Comparison of ENCODE assay signal across 8 cellular contexts in the genomic region with DNA sequence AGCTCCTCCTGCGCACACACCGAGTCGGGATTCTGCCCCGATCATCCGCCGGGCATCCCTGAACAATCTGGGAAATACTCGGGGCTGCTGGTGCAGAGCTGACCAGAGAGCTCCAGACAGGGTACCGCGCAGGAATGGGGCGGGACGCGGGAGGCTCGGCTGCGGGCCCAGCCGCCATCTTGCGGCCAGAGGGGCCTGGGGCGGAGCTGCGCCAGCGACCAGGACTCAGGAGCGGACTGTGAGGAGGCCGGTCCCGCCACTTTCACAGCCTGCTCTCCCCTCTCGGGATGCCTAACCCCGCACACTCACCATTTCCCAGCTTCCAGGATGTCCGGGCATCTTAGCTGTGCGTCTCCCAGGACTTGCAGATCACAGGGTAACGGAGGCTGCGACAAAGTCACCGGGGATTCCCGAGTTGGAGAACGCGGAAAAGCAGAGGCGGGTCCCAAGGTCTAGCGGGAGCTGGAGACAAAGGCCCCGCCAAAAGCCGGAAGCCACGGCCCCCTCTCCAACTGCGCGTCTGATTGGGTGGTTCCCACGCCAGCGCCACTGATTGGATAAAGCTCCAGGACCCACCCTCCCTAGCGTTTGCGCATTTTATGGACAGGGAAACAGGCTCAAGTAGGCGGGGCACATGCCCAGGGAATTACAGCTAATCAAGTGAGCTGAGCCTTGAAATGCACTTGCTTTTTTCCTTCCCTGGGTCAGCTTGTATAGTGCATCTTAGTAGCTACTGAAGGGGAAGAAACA. TPM values are rescaled to one million over a fixed set of nuclear protein-coding genes. Genes with fewer than 3 reads are reported as not detected.
DNase-seq lines count a peak whose midpoint lies in the region; ATAC-seq and TF ChIP-seq lines count a peak whose summit lies in the region.

No MANE protein-coding gene starts in this region.

- no peaks in the 10 kb centered on the region for H3K9me3 ChIP-seq in skeletal muscle tissue (ENCODE audit: control insufficient read depth in 3 of 3, low read length in 3 of 3)

- H3K27me3 Mint-ChIP-seq in WTC11 (ENCODE audit: low read depth), result peaks cover 21% of the 10 kb centered on the region

- TF ChIP-seq CTCF in GM10266 (IDR thresholded peaks at IDR 0.05; ENCODE audit: control insufficient read depth, insufficient read depth, low read depth, missing control alignments), result no peak
- no peak for TF ChIP-seq CTCF in WTC11 (IDR thresholded peaks at IDR 0.05)
- no peak for TF ChIP-seq CTCF in cardiac fibroblast (IDR thresholded peaks at IDR 0.05; ENCODE audit: low read depth, low read length)

- POLR2A ChIA-PET in WTC11 (lab: Charles Lee) (interaction anchor here (0.6 to 2.3 kb wide), 16 partner anchors 12 to 852 kb away, joined by 3 to 68 read pairs (median 4); a partner anchor contains a TSS), HEK293T (lab: Yijun Ruan, JAX) (interaction anchor here (0.9 to 1.1 kb wide), 3 partner anchors 16 to 85 kb away, joined by 3 to 8 read pairs (median 5); a partner anchor contains a TSS)

- peaks cover 23% of the 10 kb centered on the region for H3K4me1 Mint-ChIP-seq in WTC11

- peak overlapping the region; percentile 89 for H3K4me3 Mint-ChIP-seq in WTC11

- CTCF ChIA-PET in WTC11 (lab: Charles Lee), result interaction anchor here (0.6 to 2.2 kb wide), 7 partner anchors 13 to 368 kb away, joined by 3 to 13 read pairs (median 4); a partner anchor contains a TSS
- CTCF ChIA-PET in HEK293T (lab: Yijun Ruan, JAX), result no interaction called here

- peak overlapping the region; percentile 93; the same call in 1 of the 2 replicates for H3K27ac Mint-ChIP-seq in WTC11

- H3K27ac ChIP-seq in skeletal muscle tissue (ENCODE audit: low read depth, low read length), result peak overlapping the region; percentile 62

- no peaks in the 10 kb centered on the region for H3K27me3 ChIP-seq in skeletal muscle tissue (ENCODE audit: control insufficient read depth in 3 of 3, insufficient read depth in 3 of 3, low read length in 3 of 3)

- peak; percentile 97 for ATAC-seq in HG02678 (IDR thresholded peaks at IDR 0.05; ENCODE audit: unreplicated experiment)
- ATAC-seq in WTC11, result peak; percentile 98

- peaks cover 0 to 9% (median 8%) of the 10 kb centered on the region in 3 donors for H3K4me1 ChIP-seq in skeletal muscle tissue (ENCODE audit: control insufficient read depth in 3 of 3, insufficient read depth in 3 of 3, low read length in 3 of 3)

- H3K4me3 ChIP-seq in cardiac fibroblast (replicated peaks in 1 of 2; ENCODE audit: low read depth in 2 of 2, low read length in 2 of 2) (peak overlapping the region; percentile 90 to 97), skeletal muscle tissue (ENCODE audit: low read length in 3 of 3) (peak overlapping the region; percentile 91 to 97 (median 94))

- H3K9ac ChIP-seq in skeletal muscle tissue (ENCODE audit: low read depth in 1 of 3, low read length in 3 of 3), result peak overlapping the region; percentile 75 to 92 (median 79)

- peaks cover 53% of the 10 kb centered on the region for H3K36me3 Mint-ChIP-seq in WTC11

- DNase-seq in GM10266 (ENCODE audit: extremely low spot score) (peak; percentile 48), NCI-H1930 (lab: John Stamatoyannopoulos, UW) (peak; percentile 86), WTC11 (ENCODE audit: low spot score) (peak; percentile 95), cardiac fibroblast (ENCODE audit: low read depth in 2 of 2) (peak; percentile 94 to 96), iPS-NIHi11 (ENCODE audit: low spot score) (peak; percentile 94), HEK293T (ENCODE audit: extremely low spot score) (no peak)

- peaks cover 0 to 3% (median 0%) of the 10 kb centered on the region in 3 donors for H3K36me3 ChIP-seq in skeletal muscle tissue (ENCODE audit: control insufficient read depth in 3 of 3, insufficient read depth in 3 of 3, low read length in 3 of 3)

- H3K9me3 Mint-ChIP-seq in WTC11, result peaks cover 25% of the 10 kb centered on the region

TF ChIP-seq in WTC11, 78 proteins besides CTCF, POLR2A, EP300 and RAD21 (continues in another document):
- TF ChIP-seq ATF1 (CRISPR knock-in tag; IDR thresholded peaks at IDR 0.05), result no peak
- no peak for TF ChIP-seq CREM (CRISPR knock-in tag; IDR thresholded peaks at IDR 0.05)
- TF ChIP-seq, protein P1, sequence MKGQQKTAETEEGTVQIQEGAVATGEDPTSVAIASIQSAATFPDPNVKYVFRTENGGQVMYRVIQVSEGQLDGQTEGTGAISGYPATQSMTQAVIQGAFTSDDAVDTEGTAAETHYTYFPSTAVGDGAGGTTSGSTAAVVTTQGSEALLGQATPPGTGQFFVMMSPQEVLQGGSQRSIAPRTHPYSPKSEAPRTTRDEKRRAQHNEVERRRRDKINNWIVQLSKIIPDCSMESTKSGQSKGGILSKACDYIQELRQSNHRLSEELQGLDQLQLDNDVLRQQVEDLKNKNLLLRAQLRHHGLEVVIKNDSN (CRISPR knock-in tag; IDR thresholded peaks at IDR 0.05), result no peak
- no peak for TF ChIP-seq ZBTB21 (CRISPR knock-in tag; IDR thresholded peaks at IDR 0.05; ENCODE audit: borderline replicate concordance)
- TF ChIP-seq, protein P2, sequence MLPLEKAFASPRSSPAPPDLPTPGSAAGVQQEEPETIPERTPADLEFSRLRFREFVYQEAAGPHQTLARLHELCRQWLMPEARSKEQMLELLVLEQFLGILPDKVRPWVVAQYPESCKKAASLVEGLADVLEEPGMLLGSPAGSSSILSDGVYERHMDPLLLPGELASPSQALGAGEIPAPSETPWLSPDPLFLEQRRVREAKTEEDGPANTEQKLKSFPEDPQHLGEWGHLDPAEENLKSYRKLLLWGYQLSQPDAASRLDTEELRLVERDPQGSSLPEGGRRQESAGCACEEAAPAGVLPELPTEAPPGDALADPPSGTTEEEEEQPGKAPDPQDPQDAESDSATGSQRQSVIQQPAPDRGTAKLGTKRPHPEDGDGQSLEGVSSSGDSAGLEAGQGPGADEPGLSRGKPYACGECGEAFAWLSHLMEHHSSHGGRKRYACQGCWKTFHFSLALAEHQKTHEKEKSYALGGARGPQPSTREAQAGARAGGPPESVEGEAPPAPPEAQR (CRISPR knock-in tag; IDR thresholded peaks at IDR 0.05), result no peak
- TF ChIP-seq ZNF416 (CRISPR knock-in tag; IDR thresholded peaks at IDR 0.05), result no peak
- TF ChIP-seq, protein P3, sequence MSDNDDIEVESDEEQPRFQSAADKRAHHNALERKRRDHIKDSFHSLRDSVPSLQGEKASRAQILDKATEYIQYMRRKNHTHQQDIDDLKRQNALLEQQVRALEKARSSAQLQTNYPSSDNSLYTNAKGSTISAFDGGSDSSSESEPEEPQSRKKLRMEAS (CRISPR knock-in tag; IDR thresholded peaks at IDR 0.05), result peak; percentile 32; the same call in 1 of the 2 replicates
- no peak for TF ChIP-seq SOX15 (CRISPR knock-in tag; IDR thresholded peaks at IDR 0.05)
- no peak for TF ChIP-seq HMGA2 (CRISPR knock-in tag; IDR thresholded peaks at IDR 0.05)
- TF ChIP-seq JAZF1 (CRISPR knock-in tag; IDR thresholded peaks at IDR 0.05), result no peak

TF ChIP-seq in HEK293T, 16 proteins besides CTCF, POLR2A, EP300 and RAD21:
- TF ChIP-seq, protein P4, sequence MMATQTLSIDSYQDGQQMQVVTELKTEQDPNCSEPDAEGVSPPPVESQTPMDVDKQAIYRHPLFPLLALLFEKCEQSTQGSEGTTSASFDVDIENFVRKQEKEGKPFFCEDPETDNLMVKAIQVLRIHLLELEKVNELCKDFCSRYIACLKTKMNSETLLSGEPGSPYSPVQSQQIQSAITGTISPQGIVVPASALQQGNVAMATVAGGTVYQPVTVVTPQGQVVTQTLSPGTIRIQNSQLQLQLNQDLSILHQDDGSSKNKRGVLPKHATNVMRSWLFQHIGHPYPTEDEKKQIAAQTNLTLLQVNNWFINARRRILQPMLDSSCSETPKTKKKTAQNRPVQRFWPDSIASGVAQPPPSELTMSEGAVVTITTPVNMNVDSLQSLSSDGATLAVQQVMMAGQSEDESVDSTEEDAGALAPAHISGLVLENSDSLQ (IDR thresholded peaks at IDR 0.05), result no peak
- TF ChIP-seq SP1 (IDR thresholded peaks at IDR 0.05) (no peak), HDGF (IDR thresholded peaks at IDR 0.05; ENCODE audit: borderline replicate concordance) (no peak), FOXM1 (IDR thresholded peaks at IDR 0.05; ENCODE audit: borderline replicate concordance) (no peak), L3MBTL2 (conservative IDR thresholded peaks at IDR 0.05) (no peak), FOXA1 (IDR thresholded peaks at IDR 0.05) (no peak), SUZ12 (IDR thresholded peaks at IDR 0.05) (no peak), CTBP1 (IDR thresholded peaks at IDR 0.05; ENCODE audit: borderline replicate concordance) (no peak), LEF1 (IDR thresholded peaks at IDR 0.05; ENCODE audit: borderline replicate concordance) (no peak), NFRKB (IDR thresholded peaks at IDR 0.05) (no peak), BHLHE40 (IDR thresholded peaks at IDR 0.05; ENCODE audit: borderline replicate concordance) (no peak)

RNA-seq across cellular contexts. Expression of a gene that starts 15.8 kb away (rescaled TPM):
- total RNA-seq in WTC11 (2021), result 37.9 to 55.2 TPM (median 38.5 TPM) in 3 replicates
- total RNA-seq in skeletal muscle tissue, result 10.4 TPM
